In genomic region chr1:232276651-232277050, GRCh38 we compare ENCODE assay signal across 25 cellular contexts.
"Had no signal": no experiment of that assay in that cellular context is flagged by ENCODE, and none has a peak within 500 bp of the region (broad histone marks: within the 10 kb centered on the region; RNA-seq: fewer than 3 reads in every experiment).

No MANE protein-coding gene starts in this region.

- H3K4me3 ChIP-seq: MG63, SJCRH30, SK-N-MC had no signal

- H3K9me3 ChIP-seq: MG63, SJCRH30 had no signal

- H3K27me3 ChIP-seq: MG63 had no signal

- ATAC-seq: HepG2, Panc1, Right ventricle myocardium inferior had no signal

- DNase-seq: IMR-90, Karpas-422, KG1, MG63, NCI-H1092, NCI-H1105 treated with DMSO at 0.1 percent for 48 hours, NCI-H1417 treated with DMSO at 0.1 percent for 48 hours, NCI-H146, NCI-H1694 treated with DMSO at 0.1 percent for 48 hours, NCI-H1930, NCI-H2081, NCI-H2107, NCI-H2171, NCI-H226, NCI-H446, NCI-H510A, NCI-H524 treated with DMSO at 0.1 percent for 48 hours, NCI-H69, NCI-H774, SHP77 treated with DMSO at 0.1 percent for 48 hours, SJCRH30 had no signal

- H3K36me3 ChIP-seq: MG63, SJCRH30 had no signal

- H3K27ac ChIP-seq: SJCRH30, SK-N-MC had no signal

- FAIRE-seq: HepG2 had no signal
